Comparison of ENCODE assay signal across 29 cellular contexts in genomic region chr2:64442277-64442676, GRCh38.
"Had no signal": no experiment of that assay in that cellular context is flagged by ENCODE, and none has a peak within 500 bp of the region (broad histone marks: within the 10 kb centered on the region; RNA-seq: fewer than 3 reads in every experiment).

No MANE protein-coding gene starts in this region.

- H3K9me3 Mint-ChIP-seq: naive B cell; natural killer cell; nephron progenitor cell; stimulated activated naive B cell treated with anti-CD40 and anti-IgM and Interleukin-4, amounts not matched to agents 10 μg/mL and 1 μg/mL and 100 μg/mL, for 72 hours had no signal

- H3K36me3 ChIP-seq: left lung, lower lobe of right lung, pancreas, prostate gland, stomach, thyroid gland, transverse colon, upper lobe of left lung had no signal

- H3K4me3 Mint-ChIP-seq: naive B cell; natural killer cell; nephron progenitor cell; stimulated activated naive B cell treated with anti-CD40 and anti-IgM and Interleukin-4, amounts not matched to agents 10 μg/mL and 1 μg/mL and 100 μg/mL, for 72 hours had no signal

- H3K4me1 ChIP-seq: left lung, pancreas, prostate gland, testis had no signal

- H3K27me3 ChIP-seq: left lung, pancreas, stomach, testis, thyroid gland, transverse colon, upper lobe of left lung had no signal

- H3K27ac Mint-ChIP-seq: naive B cell; natural killer cell; nephron progenitor cell; stimulated activated naive B cell treated with anti-CD40 and anti-IgM and Interleukin-4, amounts not matched to agents 10 μg/mL and 1 μg/mL and 100 μg/mL, for 72 hours had no signal

- DNase-seq: hippocampal formation; kidney glomerular epithelial cell; left cardiac atrium; left lung; lower lobe of right lung; mammary epithelial cell; mesenchymal stem cell; naive B cell; natural killer cell; nephron progenitor cell; nucleus accumbens; pancreas; posterior cingulate gyrus; retina; right cardiac atrium; stimulated activated CD4-positive, alpha-beta T cell treated with anti-CD3 and anti-CD28 coated beads, Interleukin-12 subunit alpha, Interleukin-12 subunit beta, amount 100 ng/mL, for 4 hours; stimulated activated CD4-positive, alpha-beta T cell treated with anti-CD3 and anti-CD28 coated beads, Interleukin-15, amount 100 ng/mL, for 24 hours; stimulated activated CD4-positive, alpha-beta T cell treated with anti-CD3 and anti-CD28 coated beads, Interleukin-2, amount 100 ng/mL, for 24 hours; stimulated activated CD4-positive, alpha-beta T cell treated with anti-CD3 and anti-CD28 coated beads, Interleukin-4, amount 100 ng/mL, for 1 hour; stimulated activated naive B cell treated with anti-CD40 and anti-IgM and Interleukin-4, amounts not matched to agents 10 μg/mL and 1 μg/mL and 100 μg/mL, for 72 hours; stimulated activated naive CD8-positive, alpha-beta T cell treated with anti-CD3 and anti-CD28 coated beads, Interleukin-15, Interleukin-2, amounts not matched to agents 100 U/mL and 50 U/mL, for 24 hours; stomach; testis; thyroid gland; transverse colon; upper lobe of left lung had no signal

- H3K36me3 Mint-ChIP-seq: natural killer cell; stimulated activated naive B cell treated with anti-CD40 and anti-IgM and Interleukin-4, amounts not matched to agents 10 μg/mL and 1 μg/mL and 100 μg/mL, for 72 hours had no signal

- H3K4me3 ChIP-seq: left lung, lower lobe of right lung, pancreas, prostate gland, skin epidermis, stomach, testis, thyroid gland, transverse colon, upper lobe of left lung had no signal

- H3K9me3 ChIP-seq: left lung, lower lobe of right lung, pancreas, prostate gland, stomach, testis, thyroid gland, transverse colon, upper lobe of left lung had no signal

- H3K27ac ChIP-seq: left lung, lower lobe of right lung, pancreas, prostate gland, skin epidermis, stomach, testis, thyroid gland, transverse colon, upper lobe of left lung had no signal

- ATAC-seq: left cardiac atrium; left lung; lower lobe of right lung; natural killer cell; pancreas; right cardiac atrium; sciatic nerve; stimulated activated naive B cell treated with anti-CD40 and anti-IgM and Interleukin-4, amounts not matched to agents 10 μg/mL and 1 μg/mL and 100 μg/mL, for 72 hours; stimulated activated naive CD8-positive, alpha-beta T cell treated with anti-CD3 and anti-CD28 coated beads, Interleukin-15, Interleukin-2, amounts not matched to agents 100 U/mL and 50 U/mL, for 24 hours had no signal

- H3K4me1 Mint-ChIP-seq: naive B cell; natural killer cell; stimulated activated naive B cell treated with anti-CD40 and anti-IgM and Interleukin-4, amounts not matched to agents 10 μg/mL and 1 μg/mL and 100 μg/mL, for 72 hours had no signal
